In the genomic region with DNA sequence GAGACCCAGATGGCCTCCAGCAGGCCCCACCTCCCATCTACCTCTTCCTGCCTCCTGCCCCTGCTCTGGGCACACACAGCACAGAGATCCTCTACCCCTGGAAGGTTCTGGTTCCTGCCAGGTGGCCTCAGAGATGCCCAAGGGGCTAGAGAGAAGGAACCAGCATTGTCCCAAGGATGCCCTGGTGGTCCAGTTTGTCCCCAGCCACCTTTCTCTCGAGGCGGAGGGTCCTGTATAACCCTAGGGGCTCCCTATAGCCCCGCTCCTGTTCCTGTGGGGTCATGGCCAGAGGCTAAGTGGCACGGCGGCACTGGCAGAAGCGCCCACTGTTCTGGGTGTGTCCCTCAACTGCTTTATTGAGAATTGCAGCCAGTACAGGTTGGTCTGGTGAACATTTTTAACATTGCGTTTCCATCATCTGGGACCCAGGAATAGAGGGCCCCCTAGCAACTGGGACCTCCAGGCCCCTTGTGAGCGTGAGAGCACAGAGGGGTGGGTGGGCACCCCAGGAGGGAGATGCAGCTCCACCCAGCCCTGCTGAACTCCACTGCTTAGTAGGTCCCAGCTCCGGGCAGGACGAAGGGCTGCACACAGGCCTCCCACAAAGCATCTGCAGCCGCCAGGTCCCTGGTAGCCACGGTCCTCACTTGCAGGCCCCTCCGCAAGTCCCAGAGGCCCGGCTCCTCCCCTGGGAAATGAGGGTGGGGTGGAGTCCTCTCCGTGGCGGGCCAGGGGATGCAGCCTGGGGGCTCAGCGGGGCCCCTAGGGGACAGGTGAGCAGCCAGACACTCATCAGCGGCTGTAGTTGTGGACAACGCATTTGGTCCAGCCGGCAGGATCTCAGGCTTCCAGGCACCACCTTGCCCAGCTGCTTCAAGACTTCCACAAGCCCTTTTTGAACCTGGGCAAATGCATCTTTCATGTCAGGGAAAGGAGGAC, we compare ENCODE assay signal across 1 cellular context.
TF ChIP-seq lines count a peak whose summit lies in the region.

No MANE protein-coding gene starts in this region.

TF ChIP-seq in HepG2, 621 proteins besides CTCF, POLR2A, EP300 and RAD21 (continued from another document):
- no peak for TF ChIP-seq ZNF33B (CRISPR knock-in tag; IDR thresholded peaks at IDR 0.05)
- peak; percentile 20; the same call in 1 of the 2 replicates for TF ChIP-seq POLR2G (IDR thresholded peaks at IDR 0.05; ENCODE audit: low read depth, low read length)
- peak; percentile 17 for TF ChIP-seq AGO2 (optimal IDR thresholded peaks at IDR 0.05; ENCODE audit: low read depth, low read length)
- peak; percentile 41 for TF ChIP-seq AGO1 (IDR thresholded peaks at IDR 0.05; ENCODE audit: low read depth, low read length, poor library complexity, severe bottlenecking)
